In the genomic region with DNA sequence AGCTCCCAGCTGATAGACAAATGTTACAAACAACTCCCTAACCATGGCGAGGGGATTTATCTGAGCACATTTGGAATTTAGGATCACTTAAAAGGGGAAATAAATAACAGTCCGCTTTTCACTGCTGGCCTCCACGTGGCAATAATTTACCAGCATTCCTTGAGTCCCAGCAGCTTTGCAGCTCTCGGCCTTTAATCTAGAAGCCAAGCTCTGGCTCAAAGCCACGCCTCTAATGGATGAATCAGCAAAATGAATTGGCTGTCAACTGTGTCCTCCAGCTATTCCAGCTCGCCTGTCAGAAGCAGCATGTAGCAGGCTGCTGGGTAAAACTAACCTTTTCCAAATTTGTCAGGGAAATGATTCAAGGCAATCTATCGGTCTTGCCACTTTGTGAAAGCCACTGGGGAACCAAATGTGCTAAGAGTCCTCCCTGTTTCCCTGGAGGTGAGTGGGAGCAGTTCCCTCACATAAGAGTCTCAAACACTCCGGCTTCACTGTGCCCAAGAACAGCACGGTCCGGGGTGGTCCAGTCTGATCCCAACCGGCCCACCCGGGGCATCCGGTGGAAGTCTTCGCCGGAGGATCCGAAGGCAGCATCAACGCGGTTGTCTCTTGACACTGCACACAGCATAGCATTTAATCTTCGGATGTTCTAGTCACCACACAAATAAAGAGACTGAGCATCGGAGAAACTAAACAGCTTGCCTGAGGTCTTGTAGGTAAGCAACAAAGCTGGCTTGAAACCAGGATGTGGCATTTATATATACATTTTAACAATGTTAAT, we compare ENCODE assay signal across 8 cellular contexts.
DNase-seq lines count a peak whose midpoint lies in the region; ATAC-seq and TF ChIP-seq lines count a peak whose summit lies in the region.

No MANE protein-coding gene starts in this region.

- no peaks in the 10 kb centered on the region for H3K9me3 Mint-ChIP-seq in HFFc6
- no peaks in the 10 kb centered on the region for H3K9me3 Mint-ChIP-seq in activated naive CD8-positive, alpha-beta T cell treated with anti-CD3 and anti-CD28 coated beads, Interleukin-2, amount 50 U/mL, for 24 hours

- no peaks in the 10 kb centered on the region for H3K36me3 ChIP-seq in SJCRH30

- DNase-seq in HFFc6 (peak; percentile 95), SJCRH30 (peak; percentile 71 to 78), erythroblast (lab: John Stamatoyannopoulos, UW) (peak; percentile 86 to 89), midbrain (lab: John Stamatoyannopoulos, UW) (peak; percentile 87)
- DNase-seq in activated naive CD8-positive, alpha-beta T cell treated with anti-CD3 and anti-CD28 coated beads, Interleukin-2, amount 50 U/mL, for 24 hours = no peak
- no peak for DNase-seq in activated CD8-positive, alpha-beta memory T cell treated with anti-CD3 and anti-CD28 coated beads, Interleukin-2, amount 50 U/mL, for 4 hours

- H3K27me3 ChIP-seq in SJCRH30 = no peaks in the 10 kb centered on the region

- peaks cover 54% of the 10 kb centered on the region for H3K4me1 Mint-ChIP-seq in HFFc6 (ENCODE audit: low read depth)
- H3K4me1 Mint-ChIP-seq in activated naive CD8-positive, alpha-beta T cell treated with anti-CD3 and anti-CD28 coated beads, Interleukin-2, amount 50 U/mL, for 24 hours = peaks cover 16% of the 10 kb centered on the region

- peak overlapping the region; percentile 88 for H3K4me3 Mint-ChIP-seq in HFFc6
- no peak overlapping the region for H3K4me3 Mint-ChIP-seq in activated naive CD8-positive, alpha-beta T cell treated with anti-CD3 and anti-CD28 coated beads, Interleukin-2, amount 50 U/mL, for 24 hours

- peak; percentile 46 for TF ChIP-seq POLR2A in erythroblast (IDR thresholded peaks at IDR 0.05; ENCODE audit: low read length)

- H3K27ac ChIP-seq in SJCRH30 = peak overlapping the region; percentile 43

- peaks cover 6% of the 10 kb centered on the region for H3K4me1 ChIP-seq in SJCRH30

- peak overlapping the region; percentile 93 for H3K27ac Mint-ChIP-seq in HFFc6
- no peak overlapping the region for H3K27ac Mint-ChIP-seq in activated naive CD8-positive, alpha-beta T cell treated with anti-CD3 and anti-CD28 coated beads, Interleukin-2, amount 50 U/mL, for 24 hours

- H3K4me3 ChIP-seq in SJCRH30 = peak overlapping the region; percentile 41

- no peak for TF ChIP-seq CTCF in HFFc6 (IDR thresholded peaks at IDR 0.05)

- no peaks in the 10 kb centered on the region for H3K36me3 Mint-ChIP-seq in HFFc6 (ENCODE audit: low read depth)
- H3K36me3 Mint-ChIP-seq in activated naive CD8-positive, alpha-beta T cell treated with anti-CD3 and anti-CD28 coated beads, Interleukin-2, amount 50 U/mL, for 24 hours (ENCODE audit: low read depth) = peaks cover 13% of the 10 kb centered on the region

- no peak for ATAC-seq in activated naive CD8-positive, alpha-beta T cell treated with anti-CD3 and anti-CD28 coated beads, Interleukin-2, amount 50 U/mL, for 24 hours
- ATAC-seq in HG02938 (IDR thresholded peaks at IDR 0.05; ENCODE audit: unreplicated experiment) = no peak
- ATAC-seq in GM18873 (IDR thresholded peaks at IDR 0.05; ENCODE audit: low FRiP score, unreplicated experiment) = no peak

- no peaks in the 10 kb centered on the region for H3K9me3 ChIP-seq in SJCRH30 (replicated peaks)

- no peaks in the 10 kb centered on the region for H3K27me3 Mint-ChIP-seq in HFFc6 (ENCODE audit: insufficient read depth)
- H3K27me3 Mint-ChIP-seq in activated naive CD8-positive, alpha-beta T cell treated with anti-CD3 and anti-CD28 coated beads, Interleukin-2, amount 50 U/mL, for 24 hours = no peaks in the 10 kb centered on the region

Comparison
In these comparisons a context has a peak if more than half of its experiments do, and no peak if none do; other contexts are left out.
1. DNase-seq: peak in HFFc6 (single experiment), SJCRH30 (2 of 2), erythroblast (2 of 2) and midbrain (single experiment); none in activated naive CD8-positive, alpha-beta T cell treated with anti-CD3 and anti-CD28 coated beads, Interleukin-2, amount 50 U/mL, for 24 hours (single experiment) and activated CD8-positive, alpha-beta memory T cell treated with anti-CD3 and anti-CD28 coated beads, Interleukin-2, amount 50 U/mL, for 4 hours (single experiment).